ENCODE assay signal across 1 cellular context in genomic region chr6:87093651-87094050, GRCh38.
TF ChIP-seq lines count a peak whose summit lies in the region.

No MANE protein-coding gene starts in this region.

TF ChIP-seq in SK-N-SH, 30 proteins besides CTCF, POLR2A, EP300 and RAD21 (continued from another document):
- TF ChIP-seq USF2 (IDR thresholded peaks at IDR 0.05; ENCODE audit: borderline replicate concordance, low read depth, low read length) (no peak), POLR2AphosphoS5 (IDR thresholded peaks at IDR 0.05; ENCODE audit: low read depth, low read length) (no peak), MXI1 (IDR thresholded peaks at IDR 0.05; ENCODE audit: low read depth, low read length) (no peak), YY1 (IDR thresholded peaks at IDR 0.05; ENCODE audit: low read depth) (no peak), TEAD4 (IDR thresholded peaks at IDR 0.05; ENCODE audit: borderline replicate concordance, insufficient read depth) (no peak), JUND (IDR thresholded peaks at IDR 0.05) (no peak), SIN3A (IDR thresholded peaks at IDR 0.05; ENCODE audit: borderline replicate concordance, low read depth, low read length) (no peak), TCF12 (IDR thresholded peaks at IDR 0.05) (no peak), FOXM1 (IDR thresholded peaks at IDR 0.05; ENCODE audit: low read depth) (no peak), NFIC (IDR thresholded peaks at IDR 0.05; ENCODE audit: borderline replicate concordance) (no peak), SMC3 (IDR thresholded peaks at IDR 0.05; ENCODE audit: low read depth, low read length) (no peak), REST (IDR thresholded peaks at IDR 0.05; ENCODE audit: low read depth, low read length) (no peak)
